20 cellular contexts compared by ENCODE assay signal in the genomic region with DNA sequence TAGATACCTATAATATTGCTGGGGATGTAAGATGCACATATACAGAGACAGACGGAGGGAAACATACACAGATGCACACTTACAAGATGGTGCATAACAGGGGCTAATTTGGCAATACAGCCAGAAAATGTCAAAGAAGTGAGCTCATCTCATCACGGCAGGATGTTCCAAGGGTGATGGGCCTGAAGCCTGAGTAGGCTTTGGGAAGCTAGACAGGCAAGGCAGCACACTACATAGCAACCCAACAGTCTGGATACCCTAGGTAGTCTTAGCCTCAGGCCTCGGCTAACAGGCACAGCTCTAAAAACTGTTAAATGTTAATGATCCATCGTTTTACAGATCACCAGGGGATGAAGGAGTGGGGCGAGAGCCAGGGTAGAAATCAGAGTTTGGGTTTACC.
"Had no signal": no experiment of that assay in that cellular context is flagged by ENCODE, and none has a peak within 500 bp of the region (broad histone marks: within the 10 kb centered on the region; RNA-seq: fewer than 3 reads in every experiment).

No MANE protein-coding gene starts in this region.

- H3K4me3 ChIP-seq: heart left ventricle, lung, pancreas, psoas muscle, right atrium auricular region had no signal

- H3K4me1 ChIP-seq: pancreas, psoas muscle, right atrium auricular region had no signal

- H3K27me3 ChIP-seq: heart left ventricle, neutrophil, pancreas, right atrium auricular region had no signal

- H3K36me3 ChIP-seq: heart left ventricle, neutrophil, pancreas, right atrium auricular region had no signal

- DNase-seq: activated CD4-positive, alpha-beta T cell treated with anti-CD3 and anti-CD28 coated beads, Interleukin-2, amount 50 U/mL, for 4 hours; activated CD8-positive, alpha-beta memory T cell treated with anti-CD3 and anti-CD28 coated beads for 24 hours; activated CD8-positive, alpha-beta memory T cell treated with anti-CD3 and anti-CD28 coated beads, Interleukin-2, amount 50 U/mL, for 4 hours; activated T-cell treated with anti-CD3 and anti-CD28 coated beads, Interleukin-2, amount 50 U/mL, for 24 hours; aorta; cortex of kidney; heart left ventricle; pancreas; psoas muscle; stimulated activated CD4-positive, alpha-beta T cell treated with anti-CD3 and anti-CD28 coated beads, Interleukin-4, amount 100 ng/mL, for 24 hours; stimulated activated naive CD8-positive, alpha-beta T cell treated with anti-CD3 and anti-CD28 coated beads, Interleukin-15, Interleukin-2, amounts not matched to agents 100 U/mL and 50 U/mL, for 24 hours; T-cell had no signal

- FAIRE-seq: pancreas had no signal

- H3K9me3 ChIP-seq: heart left ventricle, neutrophil, pancreas, psoas muscle, right atrium auricular region had no signal

- H3K27ac ChIP-seq: epithelial cell of prostate, heart left ventricle, neutrophil, pancreas, psoas muscle, right atrium auricular region had no signal

- ATAC-seq: activated naive CD4-positive, alpha-beta T cell treated with anti-CD3 and anti-CD28 coated beads, Interleukin-2, amount 50 U/mL, for 72 hours; activated T-helper 17 cell treated with anti-CD3 and anti-CD28 coated beads, Interleukin-2, amount 50 U/mL, for 72 hours; heart left ventricle; left lobe of liver; natural killer cell treated with Interleukin-12 subunit alpha and Interleukin-12 subunit beta and Interleukin-15 and Interleukin-18, amount 100 ng/mL, for 72 hours; pancreas; psoas muscle; stimulated activated naive CD8-positive, alpha-beta T cell treated with anti-CD3 and anti-CD28 coated beads, Interleukin-15, Interleukin-2, amounts not matched to agents 100 U/mL and 50 U/mL, for 24 hours; T-cell had no signal
